In the genomic region with DNA sequence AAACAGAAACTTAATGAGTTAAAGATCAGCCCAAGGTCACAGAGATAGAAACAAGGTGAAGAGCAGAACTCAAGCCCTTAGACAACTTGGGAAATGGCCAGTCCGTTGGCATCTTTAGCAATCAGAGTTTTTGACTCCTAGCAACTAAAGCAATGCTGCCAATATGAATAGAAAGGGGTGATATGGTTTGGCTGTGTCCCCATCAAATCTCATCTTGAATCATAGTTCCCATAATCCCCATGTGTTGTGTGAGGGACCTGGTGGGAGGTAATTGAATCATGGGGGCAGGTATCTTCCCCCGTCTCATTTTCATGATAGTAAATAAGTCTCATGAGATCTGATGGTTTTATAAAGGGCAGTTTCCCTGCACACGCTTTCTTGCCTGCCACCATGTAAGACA, we compare ENCODE assay signal across 21 cellular contexts.
"Had no signal": no experiment of that assay in that cellular context is flagged by ENCODE, and none has a peak within 500 bp of the region (broad histone marks: within the 10 kb centered on the region; RNA-seq: fewer than 3 reads in every experiment).

No MANE protein-coding gene starts in this region.

- H3K4me1 Mint-ChIP-seq: immature natural killer cell, memory B cell, naive B cell had no signal

- H3K36me3 ChIP-seq: left lung, left ventricle myocardium inferior, lower lobe of right lung had no signal

- H3K27ac ChIP-seq: hepatocyte, left lung, left ventricle myocardium inferior, lower lobe of right lung had no signal

- DNase-seq: hippocampal formation, hypothalamus, immature natural killer cell, kidney, kidney glomerular epithelial cell, left cardiac atrium, left colon, left lung, left ventricle myocardium inferior, left ventricle myocardium superior, lower lobe of right lung, mammary epithelial cell, mesenchymal stem cell, mesendoderm, midbrain, mucosa of descending colon, naive B cell had no signal

- H3K4me1 ChIP-seq: left lung, left ventricle myocardium inferior, lower lobe of right lung had no signal

- H3K27me3 ChIP-seq: hepatocyte, left lung had no signal

- H3K27ac Mint-ChIP-seq: immature natural killer cell, memory B cell, mesothelial cell of epicardium, naive B cell had no signal

- H3K9me3 ChIP-seq: left lung, left ventricle myocardium inferior, lower lobe of right lung, mucosa of descending colon had no signal

- H3K4me3 Mint-ChIP-seq: immature natural killer cell, memory B cell, mesothelial cell of epicardium, naive B cell had no signal

- H3K4me3 ChIP-seq: hepatocyte, left lung, left ventricle myocardium inferior, lower lobe of right lung, lung, mucosa of descending colon had no signal

- H3K36me3 Mint-ChIP-seq: immature natural killer cell, memory B cell, naive B cell had no signal
